11 cellular contexts compared by ENCODE assay signal in genomic region chr6:14228571-14228970, GRCh38.
DNase-seq lines count a peak whose midpoint lies in the region; TF ChIP-seq lines count a peak whose summit lies in the region.
"Had no signal": no experiment of that assay in that cellular context is flagged by ENCODE, and none has a peak within 500 bp of the region (broad histone marks: within the 10 kb centered on the region; RNA-seq: fewer than 3 reads in every experiment).

No MANE protein-coding gene starts in this region.

- H3K4me3 ChIP-seq in astrocyte of the spinal cord (ENCODE audit: low read depth, low read length) (no peak overlapping the region), dorsolateral prefrontal cortex (no peak overlapping the region)
- H3K4me3 ChIP-seq: heart left ventricle, psoas muscle had no signal

- TF ChIP-seq CTCF in astrocyte of the spinal cord (IDR thresholded peaks at IDR 0.05; ENCODE audit: low read depth, low read length) (no peak), dorsolateral prefrontal cortex (IDR thresholded peaks at IDR 0.05 in 54 of 56, conservative IDR thresholded peaks at IDR 0.05 in 2 of 56; ENCODE audit: low read depth in 1 of 56, partially characterized antibody in 56 of 56) (no peak)

- DNase-seq in EH (ENCODE audit: low read depth) (peak; percentile 63), LHCN-M2 (ENCODE audit: low read depth) (peak; percentile 31), astrocyte of the spinal cord (ENCODE audit: low read depth, low spot score) (peak; percentile 13), dorsolateral prefrontal cortex (no peak), HuH-7 (ENCODE audit: low spot score) (no peak), NCI-H748 (lab: John Stamatoyannopoulos, UW; ENCODE audit: unreplicated experiment) (no peak)
- peak; percentile 20 for DNase-seq in stimulated activated CD4-positive, alpha-beta T cell treated with anti-CD3 and anti-CD28 coated beads, Interleukin-4, amount 100 ng/mL, for 1 hour
- DNase-seq in NK-92 treated with Interleukin-12 subunit alpha and Interleukin-12 subunit beta, amount 100 ng/mL, for 24 hours (lab: John Stamatoyannopoulos, UW), result no peak
- DNase-seq: heart left ventricle, NCI-H748 treated with DMSO at 0.1 percent for 48 hours, psoas muscle had no signal

- intact Hi-C loops in dorsolateral prefrontal cortex (cut with DNase I), result no loop called here

- in situ Hi-C loops in astrocyte of the spinal cord (cut with HindIII; ENCODE audit: low sequenced_read_pairs), result no loop called here

- no peak overlapping the region for H3K27ac ChIP-seq in dorsolateral prefrontal cortex
- H3K27ac ChIP-seq: heart left ventricle, psoas muscle had no signal

- H3K27me3 ChIP-seq in dorsolateral prefrontal cortex, result peaks cover 0 to 2% (median 0%) of the 10 kb centered on the region in 45 donors
- H3K27me3 ChIP-seq: heart left ventricle had no signal

Comparison
In these comparisons a context has a peak if more than half of its experiments do, and no peak if none do; other contexts are left out.
1. DNase-seq: peak in EH (single experiment), LHCN-M2 (single experiment), astrocyte of the spinal cord (single experiment) and stimulated activated CD4-positive, alpha-beta T cell treated with anti-CD3 and anti-CD28 coated beads, Interleukin-4, amount 100 ng/mL, for 1 hour (single experiment); none in dorsolateral prefrontal cortex (0 of 10), HuH-7 (single experiment), NK-92 treated with Interleukin-12 subunit alpha and Interleukin-12 subunit beta, amount 100 ng/mL, for 24 hours (single experiment) and NCI-H748 (single experiment).